In the genomic region with DNA sequence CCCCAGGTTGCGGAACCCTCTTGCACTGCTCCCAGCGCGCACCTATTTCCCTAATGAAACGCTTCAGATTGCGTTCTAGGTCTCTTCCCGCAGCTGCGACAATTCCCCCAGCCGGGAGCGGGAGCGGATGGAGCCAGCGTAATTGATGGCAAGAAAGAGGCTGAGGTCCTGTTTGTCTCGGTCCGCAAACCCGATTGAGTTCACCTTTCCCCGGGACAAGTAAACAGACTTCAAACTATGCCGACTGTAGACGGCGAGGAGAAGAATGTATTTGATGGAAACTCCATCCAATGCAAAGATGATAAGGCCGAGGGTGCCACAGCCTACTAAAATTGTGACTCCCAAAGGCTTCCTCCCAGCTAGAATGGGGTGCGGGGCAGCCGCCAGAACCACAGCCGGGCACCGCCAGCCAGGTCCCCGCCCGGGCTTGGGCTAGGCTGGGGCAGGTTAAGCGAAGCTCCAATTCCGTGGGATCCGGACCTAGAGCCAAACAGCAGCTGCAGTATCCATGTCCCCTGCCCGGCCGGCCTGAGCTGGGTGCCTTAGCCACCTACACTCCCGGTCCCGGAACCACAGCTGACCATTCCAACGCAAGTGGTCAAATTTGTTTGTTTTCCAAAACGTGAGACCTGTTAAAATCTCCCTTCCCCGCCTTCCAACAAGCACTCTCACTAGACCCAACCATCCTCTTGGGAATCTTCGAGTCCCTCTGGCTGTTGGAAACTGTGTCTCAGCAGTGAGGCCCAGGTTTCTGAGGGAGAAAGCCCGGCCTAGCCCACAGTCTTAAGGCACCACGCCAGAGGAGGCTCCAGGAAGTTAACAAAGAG, we compare ENCODE assay signal across 1 cellular context.
A peak's percentile ranks its signal among the peaks of the same experiment; 100 is the strongest.
TF ChIP-seq lines count a peak whose summit lies in the region.

No MANE protein-coding gene starts in this region.

TF ChIP-seq in neural cell, 6 proteins besides CTCF, POLR2A, EP300 and RAD21:
- TF ChIP-seq, protein P1, sequence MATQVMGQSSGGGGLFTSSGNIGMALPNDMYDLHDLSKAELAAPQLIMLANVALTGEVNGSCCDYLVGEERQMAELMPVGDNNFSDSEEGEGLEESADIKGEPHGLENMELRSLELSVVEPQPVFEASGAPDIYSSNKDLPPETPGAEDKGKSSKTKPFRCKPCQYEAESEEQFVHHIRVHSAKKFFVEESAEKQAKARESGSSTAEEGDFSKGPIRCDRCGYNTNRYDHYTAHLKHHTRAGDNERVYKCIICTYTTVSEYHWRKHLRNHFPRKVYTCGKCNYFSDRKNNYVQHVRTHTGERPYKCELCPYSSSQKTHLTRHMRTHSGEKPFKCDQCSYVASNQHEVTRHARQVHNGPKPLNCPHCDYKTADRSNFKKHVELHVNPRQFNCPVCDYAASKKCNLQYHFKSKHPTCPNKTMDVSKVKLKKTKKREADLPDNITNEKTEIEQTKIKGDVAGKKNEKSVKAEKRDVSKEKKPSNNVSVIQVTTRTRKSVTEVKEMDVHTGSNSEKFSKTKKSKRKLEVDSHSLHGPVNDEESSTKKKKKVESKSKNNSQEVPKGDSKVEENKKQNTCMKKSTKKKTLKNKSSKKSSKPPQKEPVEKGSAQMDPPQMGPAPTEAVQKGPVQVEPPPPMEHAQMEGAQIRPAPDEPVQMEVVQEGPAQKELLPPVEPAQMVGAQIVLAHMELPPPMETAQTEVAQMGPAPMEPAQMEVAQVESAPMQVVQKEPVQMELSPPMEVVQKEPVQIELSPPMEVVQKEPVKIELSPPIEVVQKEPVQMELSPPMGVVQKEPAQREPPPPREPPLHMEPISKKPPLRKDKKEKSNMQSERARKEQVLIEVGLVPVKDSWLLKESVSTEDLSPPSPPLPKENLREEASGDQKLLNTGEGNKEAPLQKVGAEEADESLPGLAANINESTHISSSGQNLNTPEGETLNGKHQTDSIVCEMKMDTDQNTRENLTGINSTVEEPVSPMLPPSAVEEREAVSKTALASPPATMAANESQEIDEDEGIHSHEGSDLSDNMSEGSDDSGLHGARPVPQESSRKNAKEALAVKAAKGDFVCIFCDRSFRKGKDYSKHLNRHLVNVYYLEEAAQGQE (IDR thresholded peaks at IDR 0.05; ENCODE audit: borderline replicate concordance): no peak
- peak; percentile 74 for TF ChIP-seq EZH2 (IDR thresholded peaks at IDR 0.05; ENCODE audit: borderline replicate concordance, insufficient read depth, low read length, poor library complexity, severe bottlenecking)
